In genomic region chr6:106161475-106161874, GRCh38 we compare ENCODE assay signal across 1 cellular context.
A peak's percentile ranks its signal among the peaks of the same experiment; 100 is the strongest.
TF ChIP-seq lines count a peak whose summit lies in the region.

No MANE protein-coding gene starts in this region.

TF ChIP-seq in K562, 482 proteins besides CTCF, POLR2A, EP300 and RAD21 (continued from another document):
- no peak for TF ChIP-seq HBP1 (CRISPR knock-in tag; IDR thresholded peaks at IDR 0.05)
- no peak for TF ChIP-seq RB1 (IDR thresholded peaks at IDR 0.05; ENCODE audit: low read depth)
- TF ChIP-seq, protein P1, sequence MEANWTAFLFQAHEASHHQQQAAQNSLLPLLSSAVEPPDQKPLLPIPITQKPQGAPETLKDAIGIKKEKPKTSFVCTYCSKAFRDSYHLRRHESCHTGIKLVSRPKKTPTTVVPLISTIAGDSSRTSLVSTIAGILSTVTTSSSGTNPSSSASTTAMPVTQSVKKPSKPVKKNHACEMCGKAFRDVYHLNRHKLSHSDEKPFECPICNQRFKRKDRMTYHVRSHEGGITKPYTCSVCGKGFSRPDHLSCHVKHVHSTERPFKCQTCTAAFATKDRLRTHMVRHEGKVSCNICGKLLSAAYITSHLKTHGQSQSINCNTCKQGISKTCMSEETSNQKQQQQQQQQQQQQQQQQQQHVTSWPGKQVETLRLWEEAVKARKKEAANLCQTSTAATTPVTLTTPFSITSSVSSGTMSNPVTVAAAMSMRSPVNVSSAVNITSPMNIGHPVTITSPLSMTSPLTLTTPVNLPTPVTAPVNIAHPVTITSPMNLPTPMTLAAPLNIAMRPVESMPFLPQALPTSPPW (CRISPR knock-in tag; IDR thresholded peaks at IDR 0.05), result no peak
- TF ChIP-seq, protein P2, sequence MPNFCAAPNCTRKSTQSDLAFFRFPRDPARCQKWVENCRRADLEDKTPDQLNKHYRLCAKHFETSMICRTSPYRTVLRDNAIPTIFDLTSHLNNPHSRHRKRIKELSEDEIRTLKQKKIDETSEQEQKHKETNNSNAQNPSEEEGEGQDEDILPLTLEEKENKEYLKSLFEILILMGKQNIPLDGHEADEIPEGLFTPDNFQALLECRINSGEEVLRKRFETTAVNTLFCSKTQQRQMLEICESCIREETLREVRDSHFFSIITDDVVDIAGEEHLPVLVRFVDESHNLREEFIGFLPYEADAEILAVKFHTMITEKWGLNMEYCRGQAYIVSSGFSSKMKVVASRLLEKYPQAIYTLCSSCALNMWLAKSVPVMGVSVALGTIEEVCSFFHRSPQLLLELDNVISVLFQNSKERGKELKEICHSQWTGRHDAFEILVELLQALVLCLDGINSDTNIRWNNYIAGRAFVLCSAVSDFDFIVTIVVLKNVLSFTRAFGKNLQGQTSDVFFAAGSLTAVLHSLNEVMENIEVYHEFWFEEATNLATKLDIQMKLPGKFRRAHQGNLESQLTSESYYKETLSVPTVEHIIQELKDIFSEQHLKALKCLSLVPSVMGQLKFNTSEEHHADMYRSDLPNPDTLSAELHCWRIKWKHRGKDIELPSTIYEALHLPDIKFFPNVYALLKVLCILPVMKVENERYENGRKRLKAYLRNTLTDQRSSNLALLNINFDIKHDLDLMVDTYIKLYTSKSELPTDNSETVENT (CRISPR knock-in tag; IDR thresholded peaks at IDR 0.05), result no peak
- no peak for TF ChIP-seq ZNF232 (CRISPR knock-in tag; IDR thresholded peaks at IDR 0.05)
- TF ChIP-seq, protein P3, sequence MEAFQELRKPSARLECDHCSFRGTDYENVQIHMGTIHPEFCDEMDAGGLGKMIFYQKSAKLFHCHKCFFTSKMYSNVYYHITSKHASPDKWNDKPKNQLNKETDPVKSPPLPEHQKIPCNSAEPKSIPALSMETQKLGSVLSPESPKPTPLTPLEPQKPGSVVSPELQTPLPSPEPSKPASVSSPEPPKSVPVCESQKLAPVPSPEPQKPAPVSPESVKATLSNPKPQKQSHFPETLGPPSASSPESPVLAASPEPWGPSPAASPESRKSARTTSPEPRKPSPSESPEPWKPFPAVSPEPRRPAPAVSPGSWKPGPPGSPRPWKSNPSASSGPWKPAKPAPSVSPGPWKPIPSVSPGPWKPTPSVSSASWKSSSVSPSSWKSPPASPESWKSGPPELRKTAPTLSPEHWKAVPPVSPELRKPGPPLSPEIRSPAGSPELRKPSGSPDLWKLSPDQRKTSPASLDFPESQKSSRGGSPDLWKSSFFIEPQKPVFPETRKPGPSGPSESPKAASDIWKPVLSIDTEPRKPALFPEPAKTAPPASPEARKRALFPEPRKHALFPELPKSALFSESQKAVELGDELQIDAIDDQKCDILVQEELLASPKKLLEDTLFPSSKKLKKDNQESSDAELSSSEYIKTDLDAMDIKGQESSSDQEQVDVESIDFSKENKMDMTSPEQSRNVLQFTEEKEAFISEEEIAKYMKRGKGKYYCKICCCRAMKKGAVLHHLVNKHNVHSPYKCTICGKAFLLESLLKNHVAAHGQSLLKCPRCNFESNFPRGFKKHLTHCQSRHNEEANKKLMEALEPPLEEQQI (IDR thresholded peaks at IDR 0.05), result no peak
- TF ChIP-seq ZNF445 (CRISPR knock-in tag; IDR thresholded peaks at IDR 0.05; ENCODE audit: low read depth), result no peak
- TF ChIP-seq PHTF2 (CRISPR knock-in tag; IDR thresholded peaks at IDR 0.05), result no peak
- TF ChIP-seq MAFG (tag; conservative IDR thresholded peaks at IDR 0.05), result peak; percentile 79
- TF ChIP-seq ZC3H11A (IDR thresholded peaks at IDR 0.05; ENCODE audit: low read depth, low read length), result no peak
- TF ChIP-seq CCAR2 (IDR thresholded peaks at IDR 0.05; ENCODE audit: low read depth, low read length), result no peak
- TF ChIP-seq ZNF316 (IDR thresholded peaks at IDR 0.05), result peak; percentile 85
- no peak for TF ChIP-seq CEBPG (CRISPR knock-in tag; IDR thresholded peaks at IDR 0.05)
- TF ChIP-seq CEBPG (tag; conservative IDR thresholded peaks at IDR 0.05 in 1 of 2, IDR thresholded peaks at IDR 0.05 in 1 of 2), result no peak
- no peak for TF ChIP-seq HMG20A (CRISPR knock-in tag; conservative IDR thresholded peaks at IDR 0.05)
- peak; percentile 65 for TF ChIP-seq MAFK (IDR thresholded peaks at IDR 0.05; ENCODE audit: low read length)
- TF ChIP-seq, protein P4, sequence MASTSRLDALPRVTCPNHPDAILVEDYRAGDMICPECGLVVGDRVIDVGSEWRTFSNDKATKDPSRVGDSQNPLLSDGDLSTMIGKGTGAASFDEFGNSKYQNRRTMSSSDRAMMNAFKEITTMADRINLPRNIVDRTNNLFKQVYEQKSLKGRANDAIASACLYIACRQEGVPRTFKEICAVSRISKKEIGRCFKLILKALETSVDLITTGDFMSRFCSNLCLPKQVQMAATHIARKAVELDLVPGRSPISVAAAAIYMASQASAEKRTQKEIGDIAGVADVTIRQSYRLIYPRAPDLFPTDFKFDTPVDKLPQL (IDR thresholded peaks at IDR 0.05; ENCODE audit: extremely low read depth, insufficient read length), result no peak
- no peak for TF ChIP-seq RBM22 (IDR thresholded peaks at IDR 0.05; ENCODE audit: low read depth, low read length, poor library complexity, severe bottlenecking)
- TF ChIP-seq PHB2 (IDR thresholded peaks at IDR 0.05; ENCODE audit: low read depth), result no peak
- no peak for TF ChIP-seq FOXP1 (CRISPR knock-in tag; IDR thresholded peaks at IDR 0.05)
